ENCODE assay signal across 1 cellular context in genomic region chr9:120891255-120891954, GRCh38.
TF ChIP-seq lines count a peak whose summit lies in the region.

No MANE protein-coding gene starts in this region.

TF ChIP-seq in IMR-90, 13 proteins besides CTCF, POLR2A, EP300 and RAD21 (continued from another document):
- TF ChIP-seq ELK1 (IDR thresholded peaks at IDR 0.05; ENCODE audit: borderline replicate concordance, low read depth, low read length) (no peak), MAFK (IDR thresholded peaks at IDR 0.05; ENCODE audit: low read depth, low read length) (no peak), RCOR1 (IDR thresholded peaks at IDR 0.05; ENCODE audit: insufficient replicate concordance, low read length) (no peak), RFX5 (IDR thresholded peaks at IDR 0.05; ENCODE audit: low read depth, low read length) (no peak), NFE2L2 (IDR thresholded peaks at IDR 0.05; ENCODE audit: low read depth, low read length) (no peak), CHD1 (IDR thresholded peaks at IDR 0.05; ENCODE audit: low read depth, low read length) (no peak), MXI1 (IDR thresholded peaks at IDR 0.05; ENCODE audit: borderline replicate concordance, low read depth, low read length) (no peak), SMC3 (IDR thresholded peaks at IDR 0.05; ENCODE audit: low read depth, low read length) (no peak), BHLHE40 (IDR thresholded peaks at IDR 0.05; ENCODE audit: low read depth, low read length) (no peak)
